In the genomic region with DNA sequence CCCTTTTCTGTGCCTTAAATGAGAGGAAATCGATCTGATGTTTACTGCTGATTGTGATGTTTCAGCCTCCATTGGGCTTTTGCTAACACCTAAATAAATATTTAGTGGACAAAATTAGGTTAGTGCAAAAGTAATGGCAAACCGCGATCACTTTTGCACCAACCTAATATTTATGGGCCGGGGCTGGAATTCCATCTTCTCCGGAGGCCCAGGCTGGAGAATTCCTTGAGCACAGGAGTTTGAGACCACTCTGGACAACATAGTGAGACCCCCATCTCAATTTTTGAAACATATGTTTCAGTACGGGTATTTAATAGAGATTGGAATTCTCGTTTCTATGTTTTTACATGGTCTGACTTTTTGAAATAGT, we compare ENCODE assay signal across 9 cellular contexts. TPM values are rescaled to one million over a fixed set of nuclear protein-coding genes. Genes with fewer than 3 reads are reported as not detected.
DNase-seq lines count a peak whose midpoint lies in the region; ATAC-seq lines count a peak whose summit lies in the region.
"Had no signal": no experiment of that assay in that cellular context is flagged by ENCODE, and none has a peak within 500 bp of the region (broad histone marks: within the 10 kb centered on the region; RNA-seq: fewer than 3 reads in every experiment).

No MANE protein-coding gene starts in this region.

- peak overlapping the region; percentile 98 for H2AFZ ChIP-seq in ACC112 (ENCODE audit: low read length, unreplicated experiment)

- H3K36me3 Mint-ChIP-seq in naive thymus-derived CD4-positive, alpha-beta T cell, result peaks cover 36 to 69% (median 56%) of the 10 kb centered on the region in 5 donors

- peak overlapping the region; percentile 76 to 85 for H3K9ac ChIP-seq in duodenal mucosa (ENCODE audit: low read depth in 1 of 2, low read length in 2 of 2)

- peaks cover 13 to 88% (median 64%) of the 10 kb centered on the region in 11 donors for H3K9me3 Mint-ChIP-seq in naive thymus-derived CD4-positive, alpha-beta T cell

- DNase-seq in MG63 (no peak), AG08395 (ENCODE audit: low spot score) (no peak), SKM-1 treated with dmso at 0.1 percent for 144 hours (lab: John Stamatoyannopoulos, UW; ENCODE audit: unreplicated experiment) (no peak)
- DNase-seq in naive thymus-derived CD4-positive, alpha-beta T cell, result no peak

- peaks cover 4% of the 10 kb centered on the region for H3K4me1 ChIP-seq in ACC112 (ENCODE audit: control insufficient read depth, insufficient read depth, low read length, unreplicated experiment)
- H3K4me1 ChIP-seq in duodenal mucosa (ENCODE audit: control insufficient read depth in 1 of 2, insufficient read depth in 2 of 2, low read length in 2 of 2), result no peaks in the 10 kb centered on the region
- peaks cover 4 to 5% of the 10 kb centered on the region in 2 donors for H3K4me1 ChIP-seq in naive thymus-derived CD4-positive, alpha-beta T cell (ENCODE audit: control insufficient read depth in 2 of 2, insufficient read depth in 2 of 2, low read length in 2 of 2)

- H3K4me3 Mint-ChIP-seq in naive thymus-derived CD4-positive, alpha-beta T cell, result peak overlapping the region; percentile 90 to 98 (median 94)

- peak overlapping the region; percentile 88 for H3K4me3 ChIP-seq in ACC112 (ENCODE audit: low read depth, low read length)
- peak overlapping the region; percentile 46 for H3K4me3 ChIP-seq in MG63
- H3K4me3 ChIP-seq in duodenal mucosa (ENCODE audit: low read depth in 1 of 2, low read length in 2 of 2), result peak overlapping the region; percentile 94 to 96
- peak overlapping the region; percentile 100 for H3K4me3 ChIP-seq in naive thymus-derived CD4-positive, alpha-beta T cell (ENCODE audit: low read length)

- H3K9me3 ChIP-seq in MG63 (peaks cover 43% of the 10 kb centered on the region), duodenal mucosa (ENCODE audit: control insufficient read depth in 1 of 2, low read length in 2 of 2) (peaks cover 27 to 44% of the 10 kb centered on the region in 2 donors)
- H3K9me3 ChIP-seq in naive thymus-derived CD4-positive, alpha-beta T cell (ENCODE audit: control insufficient read depth in 2 of 3, low read length in 3 of 3), result peaks cover 3 to 64% (median 4%) of the 10 kb centered on the region in 3 experiments

- H3K27me3 ChIP-seq in ACC112 (ENCODE audit: insufficient read depth, low read length) (no peaks in the 10 kb centered on the region), MG63 (no peaks in the 10 kb centered on the region), duodenal mucosa (ENCODE audit: control insufficient read depth in 1 of 2, insufficient read depth in 2 of 2, low read length in 2 of 2) (no peaks in the 10 kb centered on the region)
- H3K27me3 ChIP-seq in naive thymus-derived CD4-positive, alpha-beta T cell (ENCODE audit: control insufficient read depth in 2 of 2, insufficient read depth in 2 of 2, low read length in 2 of 2), result no peaks in the 10 kb centered on the region

- H3K27me3 Mint-ChIP-seq in naive thymus-derived CD4-positive, alpha-beta T cell, result no peaks in the 10 kb centered on the region

- H3K27ac Mint-ChIP-seq in naive thymus-derived CD4-positive, alpha-beta T cell, result peak overlapping the region; percentile 96 to 99 (median 98)

- peaks cover 11% of the 10 kb centered on the region for H3K79me2 ChIP-seq in ACC112 (ENCODE audit: control insufficient read depth, insufficient read depth, low read length, unreplicated experiment)

- H3K36me3 ChIP-seq in ACC112 (ENCODE audit: insufficient read depth, low read length) (peaks cover 30% of the 10 kb centered on the region), MG63 (no peaks in the 10 kb centered on the region), duodenal mucosa (ENCODE audit: control insufficient read depth in 1 of 2, insufficient read depth in 2 of 2, low read length in 2 of 2) (peaks cover 10 to 22% of the 10 kb centered on the region in 2 donors)
- peaks cover 3 to 42% (median 9%) of the 10 kb centered on the region in 3 experiments for H3K36me3 ChIP-seq in naive thymus-derived CD4-positive, alpha-beta T cell (ENCODE audit: control insufficient read depth in 2 of 3, insufficient read depth in 3 of 3, low read length in 3 of 3)

- peaks cover 2 to 19% (median 17%) of the 10 kb centered on the region in 7 donors for H3K4me1 Mint-ChIP-seq in naive thymus-derived CD4-positive, alpha-beta T cell

- intact Hi-C loops in naive thymus-derived CD4-positive, alpha-beta T cell (cut with micrococcal nuclease), result loop anchor here (1.0 kb wide), 2 partner anchors 34 to 73 kb away; a partner anchor contains a TSS

- H3K27ac ChIP-seq in ACC112 (ENCODE audit: low read depth, low read length) (peak overlapping the region; percentile 99), duodenal mucosa (ENCODE audit: low read depth, low read length) (peak overlapping the region; percentile 84)
- peak overlapping the region; percentile 92 for H3K27ac ChIP-seq in naive thymus-derived CD4-positive, alpha-beta T cell (ENCODE audit: low read depth, low read length)

- no peak for ATAC-seq in naive thymus-derived CD4-positive, alpha-beta T cell
- ATAC-seq in GM21526 (IDR thresholded peaks at IDR 0.05; ENCODE audit: low FRiP score, unreplicated experiment) (no peak), GM19397 (IDR thresholded peaks at IDR 0.05; ENCODE audit: unreplicated experiment) (no peak)

- POLR2A ChIA-PET in naive thymus-derived CD4-positive, alpha-beta T cell (lab: Charles Lee), result interaction anchor here (1.0 to 1.4 kb wide), 4 partner anchors 28 to 365 kb away, joined by 3 to 5 read pairs (median 4); a partner anchor contains a TSS

- CTCF ChIA-PET in naive thymus-derived CD4-positive, alpha-beta T cell (lab: Charles Lee), result no interaction called here

RNA-seq across cellular contexts. Expression of a gene that starts 0.6 kb away (rescaled TPM):
- 1.9 and 2.3 TPM in 2 replicates for total RNA-seq in MG63 (2014; rRNA removed; shearing (Covaris generic); ENCODE audit: low replicate concordance)
- 10 to 100 TPM; 10.3 to 33.5 (median 25.4) TPM for total RNA-seq in naive thymus-derived CD4-positive, alpha-beta T cell
- polyA plus RNA-seq in naive thymus-derived CD4-positive, alpha-beta T cell, result 10 to 100 TPM; 32.0 to 43.9 TPM

RNA-seq across cellular contexts. Expression of a gene that starts 27.3 kb away (rescaled TPM):
- total RNA-seq in MG63 (2014; rRNA removed; shearing (Covaris generic); ENCODE audit: low replicate concordance), result 1.9 and 2.8 TPM in 2 replicates
- total RNA-seq in naive thymus-derived CD4-positive, alpha-beta T cell, result 10 to 100 TPM; 10.6 to 47.3 (median 23.0) TPM
- polyA plus RNA-seq in naive thymus-derived CD4-positive, alpha-beta T cell, result 10 to 100 TPM in 1 of 2 donors, 1 to 10 TPM in 1; 6.1 to 11.6 TPM

RNA-seq across cellular contexts. Expression of a gene that starts 34.3 kb away (rescaled TPM):
- 0.15 and 2.4 TPM in 2 replicates for total RNA-seq in MG63 (2014; rRNA removed; shearing (Covaris generic); ENCODE audit: low replicate concordance)
- total RNA-seq in naive thymus-derived CD4-positive, alpha-beta T cell, result 1 to 10 TPM in 2 of 5 experiments, under 1 TPM in 3; 0.42 to 4.3 (median 0.93) TPM
- polyA plus RNA-seq in naive thymus-derived CD4-positive, alpha-beta T cell, result 1 to 10 TPM; 2.0 to 2.6 TPM

RNA-seq across cellular contexts. Expression of a gene that starts 58.6 kb away (rescaled TPM):
- not detected in 2 replicates for total RNA-seq in MG63 (2014; rRNA removed; shearing (Covaris generic); ENCODE audit: low replicate concordance)
- total RNA-seq in naive thymus-derived CD4-positive, alpha-beta T cell, result under 1 TPM in 1 of 5 experiments, not detected in 4; 0.32 TPM
- under 1 TPM; 0.24 to 0.26 TPM for polyA plus RNA-seq in naive thymus-derived CD4-positive, alpha-beta T cell
- total RNA-seq: ureter had no signal

Comparison
In these comparisons a context has a peak if more than half of its experiments do, and no peak if none do; other contexts are left out.
1. H3K4me3 ChIP-seq: peak in every context shown above with its lines; median percentile 100 in naive thymus-derived CD4-positive, alpha-beta T cell; 95 in duodenal mucosa; 88 in ACC112; 46 in MG63.